ENCODE assay signal across 10 cellular contexts in the genomic region with DNA sequence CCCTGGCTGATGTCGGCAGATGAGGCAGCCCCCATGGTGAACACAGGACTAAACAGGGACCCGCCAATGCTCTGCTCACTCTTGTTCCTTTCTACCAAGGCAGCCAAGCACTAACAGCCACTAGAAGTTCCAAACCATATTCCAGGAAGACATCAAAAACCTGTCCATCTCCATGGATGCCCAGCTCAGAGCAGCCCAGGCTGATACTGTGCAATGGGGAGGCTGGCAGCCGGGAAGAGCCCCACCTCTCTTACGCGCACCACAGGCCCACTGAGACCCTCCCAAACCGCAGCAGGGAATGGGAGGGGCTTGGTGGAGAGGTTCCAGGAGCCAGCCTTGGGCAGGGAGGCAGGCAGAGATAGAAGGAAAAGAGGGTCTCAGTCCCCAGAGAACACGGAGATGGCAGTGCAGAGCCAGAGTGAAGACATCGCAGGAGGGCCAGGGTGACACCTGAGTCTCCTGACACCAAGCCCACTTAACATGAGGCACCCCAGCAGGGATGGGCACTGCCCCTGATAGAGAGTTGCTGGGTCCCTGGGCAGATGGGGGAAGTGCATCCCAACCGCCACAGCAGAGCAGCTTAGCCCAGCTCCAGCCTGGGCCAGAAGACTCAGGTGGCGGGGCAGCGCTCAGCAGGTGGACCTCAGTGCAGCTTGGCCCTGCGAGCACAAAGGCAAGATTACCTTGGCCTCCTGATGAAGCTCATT. TPM values are rescaled to one million over a fixed set of nuclear protein-coding genes. Genes with fewer than 3 reads are reported as not detected.
DNase-seq lines count a peak whose midpoint lies in the region; ATAC-seq and TF ChIP-seq lines count a peak whose summit lies in the region.
"Had no signal": no experiment of that assay in that cellular context is flagged by ENCODE, and none has a peak within 500 bp of the region (broad histone marks: within the 10 kb centered on the region; RNA-seq: fewer than 3 reads in every experiment).

No MANE protein-coding gene starts in this region.

- H3K27ac Mint-ChIP-seq in CD4-positive, alpha-beta T cell, result no peak overlapping the region
- H3K27ac Mint-ChIP-seq in chondrocyte (ENCODE audit: unreplicated experiment) (no peak overlapping the region), natural killer cell (peak overlapping the region in 1 of 2 donors; percentile 33)
- H3K27ac Mint-ChIP-seq: activated naive CD4-positive, alpha-beta T cell treated with anti-CD3 and anti-CD28 coated beads, Interleukin-2, amount 50 U/mL, for 72 hours had no signal

- no peak overlapping the region for H3K9ac ChIP-seq in HUES6 (ENCODE audit: low read length)

- no peak overlapping the region for H3K27ac ChIP-seq in CD4-positive, alpha-beta T cell (ENCODE audit: low read depth, low read length)
- no peak overlapping the region for H3K27ac ChIP-seq in HUES6 (ENCODE audit: low read depth, low read length)

- H3K27me3 ChIP-seq in CD4-positive, alpha-beta T cell (ENCODE audit: control insufficient read depth, insufficient read depth, low read length), result no peaks in the 10 kb centered on the region
- H3K27me3 ChIP-seq in HUES6 (ENCODE audit: control insufficient read depth, insufficient read depth, low read length), result peaks cover 23% of the 10 kb centered on the region

- peaks cover 22% of the 10 kb centered on the region for H3K36me3 ChIP-seq in HUES6 (ENCODE audit: control insufficient read depth, insufficient read depth, low read length)

- DNase-seq in CD4-positive, alpha-beta T cell, result peak in 3 of 10 experiments; percentile 1 to 21 (median 5)
- DNase-seq in chondrocyte (ENCODE audit: low spot score) (peak; percentile 72), natural killer cell (peak; percentile 11), GOT3 (lab: John Stamatoyannopoulos, UW) (no peak), NCI-H2029 treated with DMSO at 0.1 percent for 48 hours (lab: John Stamatoyannopoulos, UW) (no peak), NCI-H82 (lab: John Stamatoyannopoulos, UW) (no peak)

- intact Hi-C loops in CD4-positive, alpha-beta T cell (cut with DNase I, micrococcal nuclease), result no loop called here
- intact Hi-C loops in natural killer cell (cut with micrococcal nuclease), result loop anchor here (5.0 kb wide), 1 partner anchor 43 kb away; no protein-coding TSS in a partner anchor

- H3K4me1 ChIP-seq in HUES6 (ENCODE audit: control insufficient read depth, insufficient read depth, low read length), result peaks cover 40% of the 10 kb centered on the region

- H3K9me3 ChIP-seq in CD4-positive, alpha-beta T cell (ENCODE audit: control insufficient read depth, low read length), result no peaks in the 10 kb centered on the region
- no peaks in the 10 kb centered on the region for H3K9me3 ChIP-seq in HUES6 (ENCODE audit: control insufficient read depth, insufficient read depth, low read depth, low read length)

- H3K27me3 Mint-ChIP-seq in CD4-positive, alpha-beta T cell, result no peaks in the 10 kb centered on the region
- H3K27me3 Mint-ChIP-seq in chondrocyte (ENCODE audit: low read depth), result no peaks in the 10 kb centered on the region
- H3K27me3 Mint-ChIP-seq in natural killer cell (ENCODE audit: low read depth in 2 of 2), result no peaks in the 10 kb centered on the region

- peak overlapping the region; percentile 82; the same call in 1 of the 2 replicates for H3K4me3 ChIP-seq in HUES6 (ENCODE audit: low read depth, low read length)

- ATAC-seq in CD4-positive, alpha-beta T cell (ENCODE audit: poor library complexity), result no peak
- ATAC-seq in natural killer cell (no peak), HG02571 (IDR thresholded peaks at IDR 0.05; ENCODE audit: unreplicated experiment) (no peak)
- ATAC-seq: activated naive CD4-positive, alpha-beta T cell treated with anti-CD3 and anti-CD28 coated beads, Interleukin-2, amount 50 U/mL, for 72 hours; left colon had no signal

- H3K36me3 Mint-ChIP-seq in CD4-positive, alpha-beta T cell (ENCODE audit: low read depth), result no peaks in the 10 kb centered on the region
- H3K36me3 Mint-ChIP-seq in chondrocyte (ENCODE audit: low read depth), result no peaks in the 10 kb centered on the region
- no peaks in the 10 kb centered on the region for H3K36me3 Mint-ChIP-seq in natural killer cell
- H3K36me3 Mint-ChIP-seq: activated naive CD4-positive, alpha-beta T cell treated with anti-CD3 and anti-CD28 coated beads, Interleukin-2, amount 50 U/mL, for 72 hours had no signal

- H3K9me3 Mint-ChIP-seq in CD4-positive, alpha-beta T cell, result no peaks in the 10 kb centered on the region
- no peaks in the 10 kb centered on the region for H3K9me3 Mint-ChIP-seq in chondrocyte (ENCODE audit: low read depth)
- no peaks in the 10 kb centered on the region for H3K9me3 Mint-ChIP-seq in natural killer cell
- H3K9me3 Mint-ChIP-seq: activated naive CD4-positive, alpha-beta T cell treated with anti-CD3 and anti-CD28 coated beads, Interleukin-2, amount 50 U/mL, for 72 hours had no signal

- peak overlapping the region; percentile 79 for H3K4me3 Mint-ChIP-seq in CD4-positive, alpha-beta T cell
- H3K4me3 Mint-ChIP-seq in chondrocyte (ENCODE audit: unreplicated experiment) (peak overlapping the region; percentile 28), natural killer cell (peak overlapping the region; percentile 74)

- CTCF ChIA-PET in CD4-positive, alpha-beta T cell (lab: Charles Lee), result no interaction called here

- POLR2A ChIA-PET in CD4-positive, alpha-beta T cell (lab: Charles Lee), result no interaction called here

- TF ChIP-seq CTCF in CD4-positive, alpha-beta T cell (IDR thresholded peaks at IDR 0.05), result no peak
- TF ChIP-seq CTCF in chondrocyte (IDR thresholded peaks at IDR 0.05) (no peak), natural killer cell (IDR thresholded peaks at IDR 0.05) (no peak)

- peaks cover 38% of the 10 kb centered on the region for H3K4me1 Mint-ChIP-seq in CD4-positive, alpha-beta T cell (ENCODE audit: low read depth)
- H3K4me1 Mint-ChIP-seq in chondrocyte (ENCODE audit: low read depth) (peaks cover 47% of the 10 kb centered on the region), natural killer cell (peaks cover 48 to 62% of the 10 kb centered on the region in 2 donors)

RNA-seq across cellular contexts. Expression of gene HS6ST1, which starts 3.4 kb away (rescaled TPM):
- total RNA-seq in CD4-positive, alpha-beta T cell, result 1 to 10 TPM; 7.1 to 8.7 TPM
- total RNA-seq in chondrocyte (30.0 to 39.2 TPM (median 33.1 TPM) in 3 replicates), natural killer cell (10 to 100 TPM; 18.9 to 35.9 (median 28.8) TPM)

Comparison
In these comparisons a context has a peak if more than half of its experiments do, and no peak if none do; other contexts are left out.
1. DNase-seq: peak in chondrocyte (single experiment) and natural killer cell (single experiment); none in GOT3 (single experiment), NCI-H2029 treated with DMSO at 0.1 percent for 48 hours (single experiment) and NCI-H82 (single experiment).
2. H3K4me3 Mint-ChIP-seq: peak in every context shown above with its lines; median percentile 79 in CD4-positive, alpha-beta T cell; 74 in natural killer cell; 28 in chondrocyte.